In genomic region chr4:2393353-2394270, GRCh38 we compare ENCODE assay signal across 10 cellular contexts. TPM values are rescaled to one million over a fixed set of nuclear protein-coding genes. Genes with fewer than 3 reads are reported as not detected.
DNase-seq lines count a peak whose midpoint lies in the region; ATAC-seq and TF ChIP-seq lines count a peak whose summit lies in the region.
"Had no signal": no experiment of that assay in that cellular context is flagged by ENCODE, and none has a peak within 500 bp of the region (broad histone marks: within the 10 kb centered on the region; RNA-seq: fewer than 3 reads in every experiment).

No MANE protein-coding gene starts in this region.

- H3K27ac Mint-ChIP-seq in natural killer cell treated with Interleukin-12 subunit alpha and Interleukin-12 subunit beta and Interleukin-15 and Interleukin-18, amount 100 ng/mL, for 72 hours, result peak overlapping the region in 1 of 2 donors; percentile 77

- WGBS in HUES64, result 40% methylated on average over 28 of the region's 28 CpGs

- H3K36me3 ChIP-seq in HUES64 (ENCODE audit: insufficient read depth, low read length), result no peaks in the 10 kb centered on the region

- peaks cover 55 to 63% of the 10 kb centered on the region in 2 donors for H3K4me1 Mint-ChIP-seq in natural killer cell treated with Interleukin-12 subunit alpha and Interleukin-12 subunit beta and Interleukin-15 and Interleukin-18, amount 100 ng/mL, for 72 hours (ENCODE audit: low read depth in 2 of 2)

- peak overlapping the region; percentile 52 for H3K4me3 Mint-ChIP-seq in natural killer cell treated with Interleukin-12 subunit alpha and Interleukin-12 subunit beta and Interleukin-15 and Interleukin-18, amount 100 ng/mL, for 72 hours

- DNase-seq in EH (ENCODE audit: low read depth) (peak; percentile 28), choroid plexus epithelial cell (ENCODE audit: low read depth) (peak; percentile 33), omental fat pad (ENCODE audit: low spot score) (no peak), DMS153 (lab: John Stamatoyannopoulos, UW) (no peak), middle frontal gyrus (ENCODE audit: extremely low spot score, low spot score) (no peak)
- no peak for DNase-seq in natural killer cell treated with Interleukin-12 subunit alpha and Interleukin-12 subunit beta and Interleukin-15 and Interleukin-18, amount 100 ng/mL, for 72 hours (ENCODE audit: low spot score)
- DNase-seq: activated CD4-positive, alpha-beta T cell treated with anti-CD3 and anti-CD28 coated beads for 1 hour had no signal

- H3K9me3 ChIP-seq in HUES64 (ENCODE audit: insufficient read depth, low read depth, low read length), result no peaks in the 10 kb centered on the region

- peak; percentile 58 to 71 for ATAC-seq in natural killer cell treated with Interleukin-12 subunit alpha and Interleukin-12 subunit beta and Interleukin-15 and Interleukin-18, amount 100 ng/mL, for 72 hours
- no peak for ATAC-seq in omental fat pad (ENCODE audit: low FRiP score)
- no peak for ATAC-seq in HG02884 (IDR thresholded peaks at IDR 0.05; ENCODE audit: unreplicated experiment)

- peak overlapping the region; percentile 41 for H3K4me3 ChIP-seq in HUES64 (ENCODE audit: low read length)
- peak overlapping the region; percentile 11 for H3K4me3 ChIP-seq in choroid plexus epithelial cell (ENCODE audit: low read depth, low read length)

- peak; percentile 4 for TF ChIP-seq CTCF in choroid plexus epithelial cell (conservative IDR thresholded peaks at IDR 0.05; ENCODE audit: low read depth, low read length)
- no peak for TF ChIP-seq CTCF in omental fat pad (IDR thresholded peaks at IDR 0.05)

- H3K27me3 ChIP-seq in HUES64 (ENCODE audit: insufficient read depth, low read length), result peaks cover 11% of the 10 kb centered on the region

- H3K9ac ChIP-seq in HUES64 (ENCODE audit: low read depth, low read length), result peak overlapping the region; percentile 28; the same call in 1 of the 2 replicates

- no peak overlapping the region for H3K27ac ChIP-seq in HUES64 (ENCODE audit: low read depth, low read length)

- H3K4me1 ChIP-seq in HUES64 (ENCODE audit: insufficient read depth, low read length), result peaks cover 38% of the 10 kb centered on the region

- H3K9me3 Mint-ChIP-seq in natural killer cell treated with Interleukin-12 subunit alpha and Interleukin-12 subunit beta and Interleukin-15 and Interleukin-18, amount 100 ng/mL, for 72 hours, result no peaks in the 10 kb centered on the region

- H3K36me3 Mint-ChIP-seq in natural killer cell treated with Interleukin-12 subunit alpha and Interleukin-12 subunit beta and Interleukin-15 and Interleukin-18, amount 100 ng/mL, for 72 hours, result no peaks in the 10 kb centered on the region

- H3K27me3 Mint-ChIP-seq in natural killer cell treated with Interleukin-12 subunit alpha and Interleukin-12 subunit beta and Interleukin-15 and Interleukin-18, amount 100 ng/mL, for 72 hours, result no peaks in the 10 kb centered on the region

RNA-seq across cellular contexts. Expression of gene ZFYVE28, which starts 24.8 kb away (rescaled TPM):
- polyA plus RNA-seq in HUES64 (2013, experiment 1 of 2), result 0.50 TPM
- polyA plus RNA-seq in HUES64 (2013, experiment 2 of 2), result 0.44 TPM
- 10 to 100 TPM; 13.8 to 25.6 TPM for total RNA-seq in natural killer cell treated with Interleukin-12 subunit alpha and Interleukin-12 subunit beta and Interleukin-15 and Interleukin-18, amount 100 ng/mL, for 72 hours
- 10 to 100 TPM in 2 of 4 donors, 1 to 10 TPM in 2; 7.1 to 24.5 (median 16.7) TPM for total RNA-seq in omental fat pad

RNA-seq across cellular contexts. Expression of gene CFAP99, which starts 25.1 kb away (rescaled TPM):
- polyA plus RNA-seq in HUES64 (2013, experiment 1 of 2), result not detected
- not detected for polyA plus RNA-seq in HUES64 (2013, experiment 2 of 2)
- total RNA-seq in natural killer cell treated with Interleukin-12 subunit alpha and Interleukin-12 subunit beta and Interleukin-15 and Interleukin-18, amount 100 ng/mL, for 72 hours, result not detected
- under 1 TPM in 2 of 4 donors, not detected in 2; 0.32 to 0.60 TPM for total RNA-seq in omental fat pad
- total RNA-seq: temporal lobe had no signal

Comparison
In these comparisons a context has a peak if more than half of its experiments do, and no peak if none do; other contexts are left out.
1. DNase-seq: peak in EH (single experiment) and choroid plexus epithelial cell (single experiment); none in natural killer cell treated with Interleukin-12 subunit alpha and Interleukin-12 subunit beta and Interleukin-15 and Interleukin-18, amount 100 ng/mL, for 72 hours (single experiment), omental fat pad (single experiment), DMS153 (single experiment) and middle frontal gyrus (single experiment).
2. ATAC-seq: peak in natural killer cell treated with Interleukin-12 subunit alpha and Interleukin-12 subunit beta and Interleukin-15 and Interleukin-18, amount 100 ng/mL, for 72 hours (2 of 2); none in omental fat pad (single experiment) and HG02884 (single experiment).